11 cellular contexts compared by ENCODE assay signal in genomic region chr6:52306972-52307849, GRCh38. TPM values are rescaled to one million over a fixed set of nuclear protein-coding genes. Genes with fewer than 3 reads are reported as not detected.
A peak's percentile ranks its signal among the peaks of the same experiment; 100 is the strongest.
DNase-seq lines count a peak whose midpoint lies in the region; ATAC-seq and TF ChIP-seq lines count a peak whose summit lies in the region.
"Had no signal": no experiment of that assay in that cellular context is flagged by ENCODE, and none has a peak within 500 bp of the region (broad histone marks: within the 10 kb centered on the region; RNA-seq: fewer than 3 reads in every experiment).

No MANE protein-coding gene starts in this region.

- no peak overlapping the region for H3K4me3 ChIP-seq in lung
- H3K4me3 ChIP-seq: right lobe of liver had no signal

- peak overlapping the region; percentile 89 to 98 (median 96) for H3K27ac Mint-ChIP-seq in CD14-positive monocyte
- H3K27ac Mint-ChIP-seq in IgD-negative memory B cell = peak overlapping the region; percentile 95 to 100 (median 98)
- peak overlapping the region; percentile 90 for H3K27ac Mint-ChIP-seq in activated naive CD8-positive, alpha-beta T cell

- no peaks in the 10 kb centered on the region for H3K36me3 ChIP-seq in lung (ENCODE audit: control insufficient read depth in 2 of 2, insufficient read depth in 2 of 2, low read length in 2 of 2)
- H3K36me3 ChIP-seq: right lobe of liver had no signal

- no peaks in the 10 kb centered on the region for H3K27me3 Mint-ChIP-seq in CD14-positive monocyte (ENCODE audit: low read depth in 3 of 3)
- H3K27me3 Mint-ChIP-seq in IgD-negative memory B cell = no peaks in the 10 kb centered on the region
- no peaks in the 10 kb centered on the region for H3K27me3 Mint-ChIP-seq in activated naive CD8-positive, alpha-beta T cell

- DNase-seq in CD14-positive monocyte (ENCODE audit: low spot score) (no peak), lung (ENCODE audit: low spot score) (peak; percentile 60), amniotic stem cell (lab: John Stamatoyannopoulos, UW) (no peak), SIG-M5 (lab: John Stamatoyannopoulos, UW) (no peak)
- DNase-seq: COR-L47, NCI-H446 treated with DMSO at 0.1 percent for 48 hours had no signal

- H3K27ac ChIP-seq in lung (ENCODE audit: low read depth in 1 of 2, low read length in 1 of 2) = peak overlapping the region in 1 of 2 donors; percentile 86
- H3K27ac ChIP-seq: right lobe of liver had no signal

- peaks cover 69% of the 10 kb centered on the region for H3K4me1 Mint-ChIP-seq in CD14-positive monocyte
- peaks cover 50 to 57% (median 57%) of the 10 kb centered on the region in 3 donors for H3K4me1 Mint-ChIP-seq in IgD-negative memory B cell
- peaks cover 71% of the 10 kb centered on the region for H3K4me1 Mint-ChIP-seq in activated naive CD8-positive, alpha-beta T cell (ENCODE audit: low read depth)

- ATAC-seq in lung (ENCODE audit: insufficient read depth, low FRiP score) (peak; percentile 55), GM21381 (IDR thresholded peaks at IDR 0.05; ENCODE audit: unreplicated experiment) (no peak), HG02678 (IDR thresholded peaks at IDR 0.05; ENCODE audit: unreplicated experiment) (no peak)

- TF ChIP-seq CTCF in CD14-positive monocyte (IDR thresholded peaks at IDR 0.05) = no peak
- TF ChIP-seq CTCF in lung (IDR thresholded peaks at IDR 0.05; ENCODE audit: control extremely low read depth, extremely low read depth) = no peak

- no peaks in the 10 kb centered on the region for H3K27me3 ChIP-seq in lung (ENCODE audit: control insufficient read depth, insufficient read depth)
- H3K27me3 ChIP-seq: right lobe of liver had no signal

- no peaks in the 10 kb centered on the region for H3K9me3 ChIP-seq in lung (ENCODE audit: control insufficient read depth in 2 of 2, insufficient read depth in 1 of 2, low read length in 1 of 2)
- H3K9me3 ChIP-seq: right lobe of liver had no signal

- peaks cover 0 to 7% of the 10 kb centered on the region in 2 donors for H3K36me3 Mint-ChIP-seq in CD14-positive monocyte
- H3K36me3 Mint-ChIP-seq in IgD-negative memory B cell = no peaks in the 10 kb centered on the region
- H3K36me3 Mint-ChIP-seq in activated naive CD8-positive, alpha-beta T cell = no peaks in the 10 kb centered on the region

- 47 to 53% methylated on average over 32 of the region's 32 CpGs for WGBS in lung, 2 donors

- peaks cover 2 to 6% of the 10 kb centered on the region in 2 donors for H3K4me1 ChIP-seq in lung (ENCODE audit: control insufficient read depth in 2 of 2, insufficient read depth in 2 of 2, low read length in 2 of 2)
- H3K4me1 ChIP-seq: right lobe of liver had no signal

- intact Hi-C loops in CD14-positive monocyte (cut with micrococcal nuclease) = loop anchor here (5.0 to 10.0 kb wide), 2 partner anchors 45 to 358 kb away; no protein-coding TSS in a partner anchor

- peaks cover 0 to 2% (median 0%) of the 10 kb centered on the region in 7 donors for H3K9me3 Mint-ChIP-seq in CD14-positive monocyte
- no peaks in the 10 kb centered on the region for H3K9me3 Mint-ChIP-seq in IgD-negative memory B cell
- H3K9me3 Mint-ChIP-seq in activated naive CD8-positive, alpha-beta T cell (ENCODE audit: low read depth) = no peaks in the 10 kb centered on the region

- peak overlapping the region; percentile 47 to 55 for H3K4me3 Mint-ChIP-seq in CD14-positive monocyte
- H3K4me3 Mint-ChIP-seq in IgD-negative memory B cell = peak overlapping the region; percentile 31 to 87 (median 73)
- peak overlapping the region; percentile 65 for H3K4me3 Mint-ChIP-seq in activated naive CD8-positive, alpha-beta T cell

RNA-seq across cellular contexts. Expression of gene MCM3, which starts 22.7 kb away (rescaled TPM):
- polyA plus RNA-seq in CD14-positive monocyte = 10 to 100 TPM; 12.1 to 15.3 TPM
- polyA plus RNA-seq in IgD-negative memory B cell = 56.1 TPM
- total RNA-seq in lung = 10 to 100 TPM; 34.3 to 40.8 TPM
- polyA plus RNA-seq in lung = 10 to 100 TPM; 19.9 to 34.0 TPM

RNA-seq across cellular contexts. Expression of gene PAQR8, which starts 54.7 kb away (rescaled TPM):
- 10 to 100 TPM in 1 of 2 donors, 1 to 10 TPM in 1; 6.8 to 17.4 TPM for polyA plus RNA-seq in CD14-positive monocyte
- polyA plus RNA-seq in IgD-negative memory B cell = 6.4 TPM
- total RNA-seq in lung = 1 to 10 TPM; 8.3 to 9.3 TPM
- 1 to 10 TPM; 2.5 to 3.4 TPM for polyA plus RNA-seq in lung
